Comparison of ENCODE assay signal across 9 cellular contexts in genomic region chr18:5895886-5896740, GRCh38. TPM values are rescaled to one million over a fixed set of nuclear protein-coding genes. Genes with fewer than 3 reads are reported as not detected.
DNase-seq lines count a peak whose midpoint lies in the region; ATAC-seq and TF ChIP-seq lines count a peak whose summit lies in the region.
"Had no signal": no experiment of that assay in that cellular context is flagged by ENCODE, and none has a peak within 500 bp of the region (broad histone marks: within the 10 kb centered on the region; RNA-seq: fewer than 3 reads in every experiment).

No MANE protein-coding gene starts in this region.

- H3K27me3 ChIP-seq in Peyer's patch (peaks cover 0 to 20% of the 10 kb centered on the region in 2 donors), heart right ventricle (peaks cover 24 to 90% (median 83%) of the 10 kb centered on the region in 7 donors), parathyroid adenoma (ENCODE audit: control insufficient read depth, insufficient read depth, low read length) (no peaks in the 10 kb centered on the region)
- H3K27me3 ChIP-seq: BLaER1 treated with 17β-estradiol and CSF1 and Interleukin-3, amounts not matched to agents 10 nM and 100 nM had no signal

- TF ChIP-seq CTCF in Peyer's patch (IDR thresholded peaks at IDR 0.05) (no peak), heart right ventricle (IDR thresholded peaks at IDR 0.05) (no peak), parathyroid adenoma (IDR thresholded peaks at IDR 0.05) (no peak)

- no peak for TF ChIP-seq POLR2A in Peyer's patch (IDR thresholded peaks at IDR 0.05)

- H3K4me2 ChIP-seq in parathyroid adenoma (ENCODE audit: low read length): peak overlapping the region; percentile 66

- peaks cover 0 to 19% (median 3%) of the 10 kb centered on the region in 4 donors for H3K4me1 ChIP-seq in Peyer's patch
- H3K4me1 ChIP-seq in heart right ventricle: peaks cover 5 to 36% (median 13%) of the 10 kb centered on the region in 9 donors
- peaks cover 5% of the 10 kb centered on the region for H3K4me1 ChIP-seq in parathyroid adenoma

- H3K4me3 ChIP-seq in Peyer's patch: peak overlapping the region; percentile 27 to 53 (median 43)
- peak overlapping the region; percentile 38 to 62 (median 50) for H3K4me3 ChIP-seq in heart right ventricle
- H3K4me3 ChIP-seq in parathyroid adenoma (ENCODE audit: low read depth, low read length): peak overlapping the region; percentile 38
- H3K4me3 ChIP-seq: BLaER1 treated with 17β-estradiol and CSF1 and Interleukin-3, amounts not matched to agents 10 nM and 100 nM had no signal

- ATAC-seq in heart right ventricle (peak; percentile 39 to 78 (median 72)), HG03039 (IDR thresholded peaks at IDR 0.05; ENCODE audit: unreplicated experiment) (no peak), GM21717 (IDR thresholded peaks at IDR 0.05; ENCODE audit: unreplicated experiment) (no peak)

- no peak overlapping the region for H3K9ac ChIP-seq in parathyroid adenoma
- H3K9ac ChIP-seq: BLaER1 treated with 17β-estradiol and CSF1 and Interleukin-3, amounts not matched to agents 10 nM and 100 nM had no signal

- H3K36me3 ChIP-seq in Peyer's patch: no peaks in the 10 kb centered on the region
- H3K36me3 ChIP-seq in heart right ventricle: no peaks in the 10 kb centered on the region
- H3K36me3 ChIP-seq in parathyroid adenoma (ENCODE audit: control insufficient read depth, insufficient read depth, low read length): no peaks in the 10 kb centered on the region
- H3K36me3 ChIP-seq: BLaER1 treated with 17β-estradiol and CSF1 and Interleukin-3, amounts not matched to agents 10 nM and 100 nM had no signal

- peak overlapping the region in 3 of 4 donors; percentile 49 to 67 (median 60) for H3K27ac ChIP-seq in Peyer's patch
- peak overlapping the region in 8 of 10 donors; percentile 19 to 78 (median 47) for H3K27ac ChIP-seq in heart right ventricle
- H3K27ac ChIP-seq in parathyroid adenoma: peak overlapping the region; percentile 37
- H3K27ac ChIP-seq: BLaER1 treated with 17β-estradiol and CSF1 and Interleukin-3, amounts not matched to agents 10 nM and 100 nM had no signal

- peak overlapping the region; percentile 84 for H2AFZ ChIP-seq in parathyroid adenoma

- intact Hi-C loops in heart right ventricle (cut with DNase I): loop anchor here in 3 of 10 donors (10.0 kb wide), 3 partner anchors 229 to 879 kb away; no protein-coding TSS in a partner anchor

- H3K9me3 ChIP-seq in Peyer's patch (no peaks in the 10 kb centered on the region), heart right ventricle (no peaks in the 10 kb centered on the region), parathyroid adenoma (ENCODE audit: control insufficient read depth, low read length) (no peaks in the 10 kb centered on the region)

- DNase-seq in NCI-H748 (lab: John Stamatoyannopoulos, UW; ENCODE audit: unreplicated experiment) (peak; percentile 64), NCI-H748 treated with DMSO at 0.1 percent for 48 hours (lab: John Stamatoyannopoulos, UW) (no peak), Peyer's patch (peak in 2 of 3 donors; percentile 50 to 56), heart right ventricle (peak; percentile 16 to 36), T-helper 2 cell (no peak)

- 2 to 3% methylated on average over 39 to 41 of the region's 41 CpGs for WGBS in heart right ventricle, 2 donors

- H3K79me2 ChIP-seq in parathyroid adenoma: no peaks in the 10 kb centered on the region

RNA-seq across cellular contexts. Expression of gene TMEM200C, which starts 0.8 kb away (rescaled TPM):
- under 1 TPM in 3 of 4 donors, not detected in 1; under 0.01 to 0.19 (median 0.13) TPM for total RNA-seq in Peyer's patch
- under 1 TPM; 0.04 to 0.79 (median 0.33) TPM for total RNA-seq in heart right ventricle
- 1 to 10 TPM in 1 of 2 donors, under 1 TPM in 1; 0.22 to 1.7 TPM for polyA plus RNA-seq in heart right ventricle

Comparison
In these comparisons a context has a peak if more than half of its experiments do, and no peak if none do; other contexts are left out.
1. DNase-seq: peak in NCI-H748 (single experiment), Peyer's patch (2 of 3) and heart right ventricle (2 of 2); none in NCI-H748 treated with DMSO at 0.1 percent for 48 hours (single experiment) and T-helper 2 cell (0 of 5).
2. ATAC-seq: peak in heart right ventricle (8 of 8); none in HG03039 (single experiment) and GM21717 (single experiment).
3. Peak in every context shown above with its lines, with median percentiles within 50 percentile points of each other: H3K27ac ChIP-seq and H3K4me3 ChIP-seq.